ENCODE assay signal across 8 cellular contexts in genomic region chr6:157756708-157757429, GRCh38.
A peak's percentile ranks its signal among the peaks of the same experiment; 100 is the strongest.
DNase-seq lines count a peak whose midpoint lies in the region; ATAC-seq and TF ChIP-seq lines count a peak whose summit lies in the region.

No MANE protein-coding gene starts in this region.

- TF ChIP-seq CTCF in GM10248 (IDR thresholded peaks at IDR 0.05; ENCODE audit: control extremely low read depth, extremely low read depth, low read depth, missing control alignments) = peak; percentile 67
- peak; percentile 87; the same call in 1 of the 2 replicates for TF ChIP-seq CTCF in LNCAP (IDR thresholded peaks at IDR 0.05)

- H3K4ac ChIP-seq in neuronal stem cell (ENCODE audit: low read length) = no peak overlapping the region

- H3K27ac Mint-ChIP-seq in activated T-helper 2 cell treated with anti-CD3 and anti-CD28 coated beads, Interferon-gamma antibody, Interleukin-2, Interleukin-4, amounts not matched to agents 10 μg/mL and 5 μg/mL and 100 μg/mL, durations not matched to agents 14 hours and 24 hours and 36 hours = peak overlapping the region; percentile 80

- no peak overlapping the region for H4K8ac ChIP-seq in neuronal stem cell (ENCODE audit: low read depth, low read length)

- no peak for ATAC-seq in GM18858 (IDR thresholded peaks at IDR 0.05; ENCODE audit: unreplicated experiment)

- no peak overlapping the region for H3K4me3 Mint-ChIP-seq in activated T-helper 2 cell treated with anti-CD3 and anti-CD28 coated beads, Interferon-gamma antibody, Interleukin-2, Interleukin-4, amounts not matched to agents 10 μg/mL and 5 μg/mL and 100 μg/mL, durations not matched to agents 14 hours and 24 hours and 36 hours (ENCODE audit: low read depth)

- H2BK15ac ChIP-seq in neuronal stem cell (ENCODE audit: low read length) = no peak overlapping the region

- CTCF ChIA-PET in GM10248 (lab: Yijun Ruan, JAX) = interaction anchor here (0.7 to 10.3 kb wide), 30 partner anchors 9 to 315 kb away, joined by 3 to 115 read pairs (median 4); partner anchors contain the start of gene SYNJ2

- no peak overlapping the region for H2BK12ac ChIP-seq in neuronal stem cell (ENCODE audit: low read length)

- WGBS in neuronal stem cell (ENCODE audit: extremely low coverage in 2 of 2, insufficient read length in 2 of 2, insufficient replicate concordance in 1 of 2), 2 donors = no CpG with 5 or more reads among the region's 19 CpGs

- peak overlapping the region; percentile 21 for H3K18ac ChIP-seq in neuronal stem cell (ENCODE audit: low read length)

- H3K9me3 ChIP-seq in neuronal stem cell (replicated peaks in 1 of 2; ENCODE audit: control insufficient read depth in 2 of 2, insufficient read depth in 1 of 2, low read depth in 1 of 2, low read length in 2 of 2) = peaks cover 0 to 2% of the 10 kb centered on the region in 2 donors
- no peaks in the 10 kb centered on the region for H3K9me3 ChIP-seq in stomach smooth muscle (ENCODE audit: control insufficient read depth in 2 of 2, low read length in 2 of 2)

- H4K91ac ChIP-seq in neuronal stem cell (ENCODE audit: low read depth, low read length, poor library complexity) = no peak overlapping the region

- no peak overlapping the region for H2AK5ac ChIP-seq in neuronal stem cell (ENCODE audit: low read depth, low read length)

- no peak overlapping the region for H2BK120ac ChIP-seq in neuronal stem cell (ENCODE audit: low read depth, low read length)

- no peaks in the 10 kb centered on the region for H3K79me1 ChIP-seq in neuronal stem cell (ENCODE audit: low read depth, low read length)

- H3K27me3 Mint-ChIP-seq in activated T-helper 2 cell treated with anti-CD3 and anti-CD28 coated beads, Interferon-gamma antibody, Interleukin-2, Interleukin-4, amounts not matched to agents 10 μg/mL and 5 μg/mL and 100 μg/mL, durations not matched to agents 14 hours and 24 hours and 36 hours (ENCODE audit: low read depth) = peaks cover 23% of the 10 kb centered on the region

- no peak overlapping the region for H3K4me2 ChIP-seq in neuronal stem cell (ENCODE audit: insufficient read depth, low read length, poor library complexity, severe bottlenecking)

- H3K14ac ChIP-seq in neuronal stem cell (ENCODE audit: low read length) = no peak overlapping the region

- no peak overlapping the region for H3K23ac ChIP-seq in neuronal stem cell (ENCODE audit: low read depth, low read length, poor library complexity)

- DNase-seq in GM10248 (ENCODE audit: extremely low spot score) = peak; percentile 64
- DNase-seq in RPMI7951 (ENCODE audit: low read depth) = peak; percentile 82
- DNase-seq in activated T-helper 2 cell treated with anti-CD3 and anti-CD28 coated beads, Interferon-gamma antibody, Interleukin-2, Interleukin-4, amounts not matched to agents 10 μg/mL and 5 μg/mL and 100 μg/mL, durations not matched to agents 14 hours and 24 hours and 36 hours (ENCODE audit: low spot score) = peak; percentile 64
- DNase-seq in fibroblast of the conjunctiva (ENCODE audit: low read depth) = peak; percentile 70
- DNase-seq in neuronal stem cell (ENCODE audit: low spot score) = peak; percentile 79

- H3K9me3 Mint-ChIP-seq in activated T-helper 2 cell treated with anti-CD3 and anti-CD28 coated beads, Interferon-gamma antibody, Interleukin-2, Interleukin-4, amounts not matched to agents 10 μg/mL and 5 μg/mL and 100 μg/mL, durations not matched to agents 14 hours and 24 hours and 36 hours = peaks cover 5% of the 10 kb centered on the region

- no peak overlapping the region for H2BK5ac ChIP-seq in neuronal stem cell (ENCODE audit: low read length)

- H3K4me3 ChIP-seq in neuronal stem cell (ENCODE audit: low read length in 2 of 2) (no peak overlapping the region), stomach smooth muscle (ENCODE audit: low read length in 2 of 2) (peak overlapping the region in 1 of 2 donors; percentile 29)

- no peaks in the 10 kb centered on the region for H3K36me3 ChIP-seq in neuronal stem cell (replicated peaks in 1 of 2; ENCODE audit: control insufficient read depth in 2 of 2, insufficient read depth in 2 of 2, low read length in 2 of 2)
- H3K36me3 ChIP-seq in stomach smooth muscle (ENCODE audit: control insufficient read depth in 2 of 2, insufficient read depth in 2 of 2, low read length in 2 of 2) = no peaks in the 10 kb centered on the region

- peak overlapping the region; percentile 83 for H2AFZ ChIP-seq in neuronal stem cell (ENCODE audit: low read length)

- no peaks in the 10 kb centered on the region for H3K36me3 Mint-ChIP-seq in activated T-helper 2 cell treated with anti-CD3 and anti-CD28 coated beads, Interferon-gamma antibody, Interleukin-2, Interleukin-4, amounts not matched to agents 10 μg/mL and 5 μg/mL and 100 μg/mL, durations not matched to agents 14 hours and 24 hours and 36 hours (ENCODE audit: low read depth)

- POLR2A ChIA-PET in GM10248 (lab: Yijun Ruan, JAX) = no interaction called here

- peaks cover 0 to 13% of the 10 kb centered on the region in 2 donors for H3K4me1 ChIP-seq in neuronal stem cell (ENCODE audit: control insufficient read depth in 2 of 2, insufficient read depth in 1 of 2, low read depth in 1 of 2, low read length in 2 of 2)
- H3K4me1 ChIP-seq in stomach smooth muscle (ENCODE audit: control insufficient read depth, insufficient read depth, low read length) = peaks cover 14% of the 10 kb centered on the region

- intact Hi-C loops in activated T-helper 2 cell treated with anti-CD3 and anti-CD28 coated beads, Interferon-gamma antibody, Interleukin-2, Interleukin-4, amounts not matched to agents 10 μg/mL and 5 μg/mL and 100 μg/mL, durations not matched to agents 14 hours and 24 hours and 36 hours (cut with micrococcal nuclease) = loop anchor here (1.0 kb wide), 1 partner anchor 7 kb away; no protein-coding TSS in a partner anchor

- H3K27me3 ChIP-seq in neuronal stem cell (ENCODE audit: control insufficient read depth in 3 of 3, insufficient read depth in 3 of 3, low read depth in 1 of 3, low read length in 3 of 3) = no peaks in the 10 kb centered on the region
- H3K27me3 ChIP-seq in stomach smooth muscle (ENCODE audit: control insufficient read depth in 1 of 2, insufficient read depth in 2 of 2, low read length in 2 of 2) = no peaks in the 10 kb centered on the region

- H3K27ac ChIP-seq in neuronal stem cell (replicated peaks; ENCODE audit: low read length) (no peak overlapping the region), stomach smooth muscle (ENCODE audit: low read length) (peak overlapping the region; percentile 73)

- peaks cover 81% of the 10 kb centered on the region for H3K4me1 Mint-ChIP-seq in activated T-helper 2 cell treated with anti-CD3 and anti-CD28 coated beads, Interferon-gamma antibody, Interleukin-2, Interleukin-4, amounts not matched to agents 10 μg/mL and 5 μg/mL and 100 μg/mL, durations not matched to agents 14 hours and 24 hours and 36 hours (ENCODE audit: low read depth)

- H3K9ac ChIP-seq in neuronal stem cell (ENCODE audit: low read depth, low read length, poor library complexity) = no peak overlapping the region
- peak overlapping the region; percentile 34 to 42 for H3K9ac ChIP-seq in stomach smooth muscle (ENCODE audit: low read length in 2 of 2)
